In genomic region chrX:123184199-123184857, GRCh38 we compare ENCODE assay signal across 10 cellular contexts. TPM values are rescaled to one million over a fixed set of nuclear protein-coding genes. Genes with fewer than 3 reads are reported as not detected.
DNase-seq lines count a peak whose midpoint lies in the region; ATAC-seq and TF ChIP-seq lines count a peak whose summit lies in the region.
"Had no signal": no experiment of that assay in that cellular context is flagged by ENCODE, and none has a peak within 500 bp of the region (broad histone marks: within the 10 kb centered on the region; RNA-seq: fewer than 3 reads in every experiment).

GRIA3 (plus strand) TSS chrX:123184278; CDS start chrX:123184536, 258 bp downstream.

- H3K27ac Mint-ChIP-seq in endodermal cell, result no peak within 1 kb of the TSS
- peak within 1 kb of the TSS in 1 of 10 donors; percentile 44 for H3K27ac Mint-ChIP-seq in naive thymus-derived CD8-positive, alpha-beta T cell

- H3K9me3 Mint-ChIP-seq in endodermal cell, result peaks cover 52% of the 10 kb centered on the region
- peaks cover 0 to 5% (median 0%) of the 10 kb centered on the region in 9 donors for H3K9me3 Mint-ChIP-seq in naive thymus-derived CD8-positive, alpha-beta T cell

- H2AFZ ChIP-seq in ACC112 (ENCODE audit: low read length, unreplicated experiment), result peak within 1 kb of the TSS; percentile 95

- H3K36me3 Mint-ChIP-seq in endodermal cell (ENCODE audit: low read depth), result no peaks in the 10 kb centered on the region
- peaks cover 0 to 12% (median 3%) of the 10 kb centered on the region in 3 donors for H3K36me3 Mint-ChIP-seq in naive thymus-derived CD8-positive, alpha-beta T cell

- no peak for ATAC-seq in naive thymus-derived CD8-positive, alpha-beta T cell
- ATAC-seq: left colon had no signal

- H3K4me3 ChIP-seq in ACC112 (ENCODE audit: low read depth, low read length) (peak within 1 kb of the TSS; percentile 85), HUES6 (ENCODE audit: low read depth, low read length) (peak within 1 kb of the TSS; percentile 73), endodermal cell (ENCODE audit: low read length) (peak within 1 kb of the TSS; percentile 77)

- TF ChIP-seq CTCF in endodermal cell (conservative IDR thresholded peaks at IDR 0.05), result no peak
- no peak for TF ChIP-seq CTCF in GM13977 (IDR thresholded peaks at IDR 0.05; ENCODE audit: extremely low read depth, insufficient read depth, missing control alignments)

- H3K9ac ChIP-seq in HUES6 (ENCODE audit: low read length), result peak within 1 kb of the TSS; percentile 61
- no peak within 1 kb of the TSS for H3K9ac ChIP-seq in endodermal cell (ENCODE audit: extremely low read depth, low read length, poor library complexity, severe bottlenecking)

- DNase-seq in endodermal cell, result peak; percentile 61
- no peak for DNase-seq in naive thymus-derived CD8-positive, alpha-beta T cell
- no peak for DNase-seq in GM13977 (ENCODE audit: low spot score)
- DNase-seq in GOT3 (lab: John Stamatoyannopoulos, UW), result no peak
- DNase-seq in HuH-7 (ENCODE audit: low spot score), result no peak
- DNase-seq in NCI-H526 (lab: John Stamatoyannopoulos, UW), result no peak
- DNase-seq: left colon had no signal

- H3K4me3 Mint-ChIP-seq in endodermal cell, result peak within 1 kb of the TSS; percentile 66
- H3K4me3 Mint-ChIP-seq in naive thymus-derived CD8-positive, alpha-beta T cell, result peak within 1 kb of the TSS; percentile 10 to 87 (median 68)

- POLR2A ChIA-PET in naive thymus-derived CD8-positive, alpha-beta T cell (lab: Charles Lee), result no interaction called here

- H3K27me3 Mint-ChIP-seq in endodermal cell (ENCODE audit: insufficient read depth), result peaks cover 48% of the 10 kb centered on the region
- H3K27me3 Mint-ChIP-seq in naive thymus-derived CD8-positive, alpha-beta T cell, result peaks cover 9 to 65% (median 23%) of the 10 kb centered on the region in 5 donors

- in situ Hi-C loops in GM13977 (cut with MboI; ENCODE audit: low pct_unique_long_range_greater_than_20kb, low sequenced_read_pairs, unreplicated experiment), result loop anchor here (25.0 kb wide), 1 partner anchor 228 kb away; no protein-coding TSS in a partner anchor

- H3K79me2 ChIP-seq in ACC112 (ENCODE audit: control insufficient read depth, insufficient read depth, low read length, unreplicated experiment), result no peaks in the 10 kb centered on the region

- H3K27me3 ChIP-seq in ACC112 (ENCODE audit: insufficient read depth, low read length), result no peaks in the 10 kb centered on the region
- peaks cover 70% of the 10 kb centered on the region for H3K27me3 ChIP-seq in HUES6 (ENCODE audit: control insufficient read depth, insufficient read depth, low read length)
- H3K27me3 ChIP-seq in endodermal cell (ENCODE audit: control insufficient read depth, insufficient read depth, low read length, poor library complexity, severe bottlenecking), result peaks cover 56% of the 10 kb centered on the region

- H3K4me1 ChIP-seq in ACC112 (ENCODE audit: control insufficient read depth, insufficient read depth, low read length, unreplicated experiment), result peaks cover 15% of the 10 kb centered on the region
- peaks cover 17% of the 10 kb centered on the region for H3K4me1 ChIP-seq in HUES6 (ENCODE audit: control insufficient read depth, insufficient read depth, low read length)
- H3K4me1 ChIP-seq in endodermal cell (ENCODE audit: control insufficient read depth, insufficient read depth, low read length), result no peaks in the 10 kb centered on the region

- peaks cover 9% of the 10 kb centered on the region for H3K4me1 Mint-ChIP-seq in endodermal cell
- peaks cover 6 to 14% (median 12%) of the 10 kb centered on the region in 4 donors for H3K4me1 Mint-ChIP-seq in naive thymus-derived CD8-positive, alpha-beta T cell

- no peaks in the 10 kb centered on the region for H3K36me3 ChIP-seq in ACC112 (ENCODE audit: insufficient read depth, low read length)
- H3K36me3 ChIP-seq in HUES6 (ENCODE audit: control insufficient read depth, insufficient read depth, low read length), result no peaks in the 10 kb centered on the region
- no peaks in the 10 kb centered on the region for H3K36me3 ChIP-seq in endodermal cell (ENCODE audit: control insufficient read depth, insufficient read depth, low read length)

- H3K27ac ChIP-seq in ACC112 (ENCODE audit: low read depth, low read length) (no peak within 1 kb of the TSS), HUES6 (ENCODE audit: low read depth, low read length) (no peak within 1 kb of the TSS), endodermal cell (ENCODE audit: low read depth, low read length) (no peak within 1 kb of the TSS)

- H3K9me3 ChIP-seq in HUES6 (ENCODE audit: control insufficient read depth, insufficient read depth, low read depth, low read length), result no peaks in the 10 kb centered on the region
- H3K9me3 ChIP-seq in endodermal cell (ENCODE audit: control insufficient read depth, low read length), result no peaks in the 10 kb centered on the region

- WGBS in endodermal cell (ENCODE audit: insufficient coverage in 1 of 2, insufficient read length in 1 of 2), 2 experiments, result 0% methylated on average over 30 of the region's 33 CpGs; no CpG with 5 or more reads in 1 of the 2 experiments

RNA-seq across cellular contexts. Expression of gene GRIA3, which starts in this region (rescaled TPM):
- total RNA-seq in endodermal cell, result 10 to 100 TPM in 1 of 2 donors, 1 to 10 TPM in 1; 5.7 to 12.2 TPM
- 5.4 TPM for polyA plus RNA-seq in endodermal cell (2013, experiment 1 of 2)
- polyA plus RNA-seq in endodermal cell (2013, experiment 2 of 2), result 4.3 TPM
- total RNA-seq in naive thymus-derived CD8-positive, alpha-beta T cell, result not detected
- not detected for polyA plus RNA-seq in naive thymus-derived CD8-positive, alpha-beta T cell
- total RNA-seq: Daoy had no signal

Comparison
In these comparisons a context has a peak if more than half of its experiments do, and no peak if none do; other contexts are left out.
1. RNA of gene GRIA3 (total RNA-seq): 5.7 to 12.2 TPM in endodermal cell; not detected in naive thymus-derived CD8-positive, alpha-beta T cell; every median in the first group is over 4 times any median in the second.
2. Peak in every context shown above with its lines, with median percentiles within 50 percentile points of each other: H3K4me3 ChIP-seq.